In the genomic region with DNA sequence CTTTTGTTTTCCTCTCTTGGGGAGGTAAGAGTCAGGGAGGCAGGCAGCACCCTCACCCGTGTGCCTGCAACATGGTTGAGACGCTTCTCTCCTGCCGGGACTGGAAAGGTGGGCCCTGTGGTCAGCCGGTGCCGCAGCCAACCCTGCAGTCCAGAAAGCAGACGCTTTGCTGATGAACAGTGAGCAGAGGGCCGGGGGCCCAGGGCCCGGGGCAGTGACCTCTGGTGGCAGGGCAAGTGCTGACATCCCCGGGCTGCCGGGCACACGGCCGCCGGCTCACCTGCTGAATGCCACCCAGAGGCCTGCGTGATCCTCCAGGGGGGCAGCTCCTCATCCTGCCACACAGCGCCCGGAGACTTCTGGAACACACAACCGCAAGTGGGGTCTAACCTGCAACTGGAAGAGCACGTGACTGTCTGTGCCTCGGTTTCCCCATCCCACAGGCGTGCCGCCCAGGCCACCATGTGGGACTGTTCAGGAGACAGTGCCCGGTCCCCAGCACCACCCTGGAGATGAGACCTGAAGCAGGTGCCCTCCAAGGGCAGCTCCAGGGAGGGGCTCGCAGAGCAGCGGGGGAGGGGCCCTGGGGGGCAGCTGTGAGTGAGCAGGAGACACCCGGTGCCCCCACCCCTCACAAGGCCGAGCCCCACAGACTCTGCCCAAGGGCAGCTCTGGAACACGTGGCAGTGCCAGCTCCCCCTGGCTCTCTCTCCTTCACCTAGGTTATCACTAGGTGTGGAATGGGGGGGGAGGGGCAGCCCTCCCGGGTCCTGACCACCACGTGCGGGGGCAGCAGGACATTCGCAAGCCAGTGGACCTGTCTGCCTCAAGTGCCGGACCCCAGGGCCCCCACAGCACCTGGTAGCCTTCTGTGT, we compare ENCODE assay signal across 17 cellular contexts. TPM values are rescaled to one million over a fixed set of nuclear protein-coding genes. Genes with fewer than 3 reads are reported as not detected.
DNase-seq lines count a peak whose midpoint lies in the region; ATAC-seq and TF ChIP-seq lines count a peak whose summit lies in the region.
"Had no signal": no experiment of that assay in that cellular context is flagged by ENCODE, and none has a peak within 500 bp of the region (broad histone marks: within the 10 kb centered on the region; RNA-seq: fewer than 3 reads in every experiment).

No MANE protein-coding gene starts in this region.

- H3K9me3 Mint-ChIP-seq in endodermal cell, result no peaks in the 10 kb centered on the region
- no peaks in the 10 kb centered on the region for H3K9me3 Mint-ChIP-seq in neural progenitor cell

- no peaks in the 10 kb centered on the region for H3K36me3 ChIP-seq in endodermal cell (ENCODE audit: control insufficient read depth, insufficient read depth, low read length)
- H3K36me3 ChIP-seq in neural progenitor cell, result no peaks in the 10 kb centered on the region
- H3K36me3 ChIP-seq: BLaER1 treated with 17β-estradiol and CSF1 and Interleukin-3, amounts not matched to agents 10 nM and 100 nM had no signal

- H3K27ac Mint-ChIP-seq in endodermal cell, result no peak overlapping the region
- peak overlapping the region; percentile 6 for H3K27ac Mint-ChIP-seq in neural progenitor cell
- H3K27ac Mint-ChIP-seq: CD4-positive, CD25-positive, alpha-beta regulatory T cell had no signal

- H3K4me3 Mint-ChIP-seq in endodermal cell (no peak overlapping the region), neural progenitor cell (peak overlapping the region; percentile 1)
- H3K4me3 Mint-ChIP-seq: CD4-positive, CD25-positive, alpha-beta regulatory T cell had no signal

- peaks cover 20% of the 10 kb centered on the region for H4K20me1 ChIP-seq in neural progenitor cell (ENCODE audit: low read depth)

- TF ChIP-seq CTCF in GM12872 (IDR thresholded peaks at IDR 0.05; ENCODE audit: insufficient read depth, low read depth, low read length) (0 out of 3 replicates have a peak, but pooled peaks have one; percentile 14), endodermal cell (conservative IDR thresholded peaks at IDR 0.05) (peak; percentile 48), neural progenitor cell (IDR thresholded peaks at IDR 0.05) (no peak)

- DNase-seq in UCSD-AML1 (lab: John Stamatoyannopoulos, UW; ENCODE audit: unreplicated experiment) (peak; percentile 43), endodermal cell (no peak), neural progenitor cell (ENCODE audit: low spot score) (no peak), OCI-M1 (lab: John Stamatoyannopoulos, UW) (no peak), DMS53 treated with DMSO at 0.1 percent for 48 hours (lab: John Stamatoyannopoulos, UW; ENCODE audit: unreplicated experiment) (no peak)
- DNase-seq: ACHN; CD4-positive, CD25-positive, alpha-beta regulatory T cell; DMS 273 treated with DMSO at 0.1 percent for 48 hours; DMS79; GOT3; HCEC 1CT; IMR-90 had no signal

- 90% methylated on average over 20 to 32 of the region's 32 CpGs for WGBS in endodermal cell (ENCODE audit: insufficient coverage in 1 of 2, insufficient read length in 1 of 2), 2 experiments

- H3K4me2 ChIP-seq in neural progenitor cell, result no peak overlapping the region
- H3K4me2 ChIP-seq: BLaER1 treated with 17β-estradiol and CSF1 and Interleukin-3, amounts not matched to agents 10 nM and 100 nM had no signal

- ATAC-seq in GM18519 (IDR thresholded peaks at IDR 0.05; ENCODE audit: low FRiP score, unreplicated experiment), result no peak

- H3K27me3 Mint-ChIP-seq in endodermal cell (ENCODE audit: insufficient read depth) (peaks cover 42% of the 10 kb centered on the region), neural progenitor cell (ENCODE audit: insufficient read depth, low read depth) (peaks cover 25% of the 10 kb centered on the region)

- H3K4me1 ChIP-seq in endodermal cell (ENCODE audit: control insufficient read depth, insufficient read depth, low read length) (peaks cover 4% of the 10 kb centered on the region), neural progenitor cell (peaks cover 7% of the 10 kb centered on the region)

- H3K9me3 ChIP-seq in endodermal cell (ENCODE audit: control insufficient read depth, low read length) (no peaks in the 10 kb centered on the region), neural progenitor cell (ENCODE audit: low read depth) (no peaks in the 10 kb centered on the region)
- H3K9me3 ChIP-seq: BLaER1 treated with 17β-estradiol and CSF1 and Interleukin-3, amounts not matched to agents 10 nM and 100 nM had no signal

- H3K79me2 ChIP-seq in neural progenitor cell (ENCODE audit: low read depth), result no peaks in the 10 kb centered on the region

- H3F3A ChIP-seq in neural progenitor cell (ENCODE audit: low read depth), result no peaks in the 10 kb centered on the region

- H3K9ac ChIP-seq in endodermal cell (ENCODE audit: extremely low read depth, low read length, poor library complexity, severe bottlenecking), result no peak overlapping the region
- H3K9ac ChIP-seq in neural progenitor cell, result no peak overlapping the region
- H3K9ac ChIP-seq: BLaER1 treated with 17β-estradiol and CSF1 and Interleukin-3, amounts not matched to agents 10 nM and 100 nM had no signal

- peaks cover 44% of the 10 kb centered on the region for H3K27me3 ChIP-seq in endodermal cell (ENCODE audit: control insufficient read depth, insufficient read depth, low read length, poor library complexity, severe bottlenecking)
- peaks cover 62% of the 10 kb centered on the region for H3K27me3 ChIP-seq in neural progenitor cell

- H3K36me3 Mint-ChIP-seq in endodermal cell (ENCODE audit: low read depth) (no peaks in the 10 kb centered on the region), neural progenitor cell (no peaks in the 10 kb centered on the region)
- H3K36me3 Mint-ChIP-seq: CD4-positive, CD25-positive, alpha-beta regulatory T cell had no signal

- no peak overlapping the region for H2AFZ ChIP-seq in neural progenitor cell (replicated peaks)

- H3K4me3 ChIP-seq in endodermal cell (ENCODE audit: low read length) (no peak overlapping the region), neural progenitor cell (no peak overlapping the region)
- H3K4me3 ChIP-seq: BLaER1 treated with 17β-estradiol and CSF1 and Interleukin-3, amounts not matched to agents 10 nM and 100 nM had no signal

- H3K4me1 Mint-ChIP-seq in endodermal cell (peaks cover 2% of the 10 kb centered on the region), neural progenitor cell (peaks cover 27% of the 10 kb centered on the region)
- H3K4me1 Mint-ChIP-seq: CD4-positive, CD25-positive, alpha-beta regulatory T cell had no signal

- H3K27ac ChIP-seq in endodermal cell (ENCODE audit: low read depth, low read length), result no peak overlapping the region
- no peak overlapping the region for H3K27ac ChIP-seq in neural progenitor cell
- H3K27ac ChIP-seq: BLaER1 treated with 17β-estradiol and CSF1 and Interleukin-3, amounts not matched to agents 10 nM and 100 nM; HL-60 had no signal

RNA-seq across cellular contexts. Expression of a gene that starts 2.2 kb away (rescaled TPM):
- total RNA-seq in endodermal cell, result 1 to 10 TPM in 1 of 2 donors, under 1 TPM in 1; 0.24 to 1.0 TPM
- polyA plus RNA-seq in endodermal cell (2013, experiment 1 of 2), result 5.6 TPM
- polyA plus RNA-seq in endodermal cell (2013, experiment 2 of 2), result 6.9 TPM
- total RNA-seq in neural progenitor cell (ENCODE audit: low replicate concordance), result not detected in 2 replicates
- total RNA-seq: CD4-positive, CD25-positive, alpha-beta regulatory T cell; G401; IMR-90 had no signal
- polyA plus RNA-seq: CD4-positive, CD25-positive, alpha-beta regulatory T cell; IMR-90 had no signal
